8 cellular contexts compared by ENCODE assay signal in genomic region chr2:78864205-78864604, GRCh38.
"Had no signal": no experiment of that assay in that cellular context is flagged by ENCODE, and none has a peak within 500 bp of the region (broad histone marks: within the 10 kb centered on the region; RNA-seq: fewer than 3 reads in every experiment).

No MANE protein-coding gene starts in this region.

- H3K27ac Mint-ChIP-seq: IgD-negative memory B cell had no signal

- ATAC-seq: HepG2, K562 had no signal

- H3K27ac ChIP-seq: HL-60, KMS-11 had no signal

- FAIRE-seq: HepG2, K562 had no signal

- DNase-seq: IMR-90, KBM-7, KG1 had no signal

- H3K4me2 ChIP-seq: KMS-11 had no signal

- H3K36me3 Mint-ChIP-seq: IgD-negative memory B cell had no signal

- H3K4me3 ChIP-seq: K562 had no signal

- H3K9ac ChIP-seq: KMS-11 had no signal
